8 cellular contexts compared by ENCODE assay signal in the genomic region with DNA sequence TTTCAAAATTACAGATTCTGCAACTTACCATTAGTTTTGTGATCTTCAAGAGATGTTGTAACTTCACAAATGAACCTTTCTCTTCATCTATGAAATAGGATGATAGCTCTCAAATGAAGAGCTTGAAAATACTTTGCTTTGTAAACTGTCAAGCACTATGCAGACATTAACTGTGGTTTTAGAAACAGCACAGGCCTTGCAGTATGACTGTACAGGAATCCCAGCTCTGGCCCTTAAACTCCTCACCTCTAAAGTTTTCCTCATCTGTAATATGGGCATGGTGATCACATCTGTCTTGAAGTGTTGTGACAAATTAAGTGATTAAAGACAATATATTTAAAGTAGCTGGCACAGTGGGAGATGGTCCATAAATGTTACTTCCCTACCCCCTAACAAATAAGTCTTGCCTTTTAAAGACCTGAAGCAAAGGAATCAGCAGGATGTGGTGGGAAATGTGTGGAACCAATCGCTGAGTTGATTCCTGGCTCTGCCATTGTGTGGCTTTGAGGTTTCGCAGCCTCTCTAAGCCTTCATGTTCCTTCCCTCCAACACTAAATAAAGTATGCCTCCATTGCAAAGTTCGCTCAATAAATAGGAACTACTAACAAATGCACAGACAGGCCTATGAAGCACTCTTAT. TPM values are rescaled to one million over a fixed set of nuclear protein-coding genes. Genes with fewer than 3 reads are reported as not detected.
DNase-seq lines count a peak whose midpoint lies in the region; ATAC-seq and TF ChIP-seq lines count a peak whose summit lies in the region.

No MANE protein-coding gene starts in this region.

- H3K9me3 ChIP-seq in T-helper 17 cell (ENCODE audit: control insufficient read depth, low read length, poor library complexity, severe bottlenecking): no peaks in the 10 kb centered on the region
- no peaks in the 10 kb centered on the region for H3K9me3 ChIP-seq in iPS-20b (ENCODE audit: insufficient read depth, low read depth, low read length)
- no peaks in the 10 kb centered on the region for H3K9me3 ChIP-seq in thymus (ENCODE audit: control insufficient read depth)
- no peaks in the 10 kb centered on the region for H3K9me3 ChIP-seq in BE2C

- DNase-seq in activated T-cell treated with anti-CD3 and anti-CD28 coated beads, Interleukin-2, amount 50 U/mL, for 24 hours: no peak
- no peak for DNase-seq in activated T-cell treated with anti-CD3 and anti-CD28 coated beads for 4 hours
- no peak for DNase-seq in T-helper 17 cell
- DNase-seq in BE2C: no peak
- no peak for DNase-seq in NCI-H510A (lab: John Stamatoyannopoulos, UW)
- DNase-seq in stimulated activated naive CD4-positive, alpha-beta T cell treated with Interleukin-2 at 50 U/mL for 16 hours (lab: John Stamatoyannopoulos, UW): no peak

- ATAC-seq in T-helper 17 cell: peak; percentile 40

- peak overlapping the region; percentile 95 for H3K27ac Mint-ChIP-seq in activated T-cell treated with anti-CD3 and anti-CD28 coated beads, Interleukin-2, amount 50 U/mL, for 24 hours
- peak overlapping the region; percentile 89 for H3K27ac Mint-ChIP-seq in T-helper 17 cell

- H3K36me3 ChIP-seq in iPS-20b (ENCODE audit: insufficient read depth, low read depth, low read length): no peaks in the 10 kb centered on the region
- H3K36me3 ChIP-seq in thymus (ENCODE audit: control insufficient read depth, insufficient read depth): no peaks in the 10 kb centered on the region
- H3K36me3 ChIP-seq in BE2C: no peaks in the 10 kb centered on the region

- H3K9ac ChIP-seq in iPS-20b (ENCODE audit: low read depth, low read length): peak overlapping the region; percentile 91; the same call in 1 of the 2 replicates

- H3K27ac ChIP-seq in iPS-20b (ENCODE audit: low read length): no peak overlapping the region
- peak overlapping the region; percentile 95 for H3K27ac ChIP-seq in thymus (ENCODE audit: low read depth)

- peaks cover 71% of the 10 kb centered on the region for H3K4me1 Mint-ChIP-seq in activated T-cell treated with anti-CD3 and anti-CD28 coated beads, Interleukin-2, amount 50 U/mL, for 24 hours (ENCODE audit: low read depth)
- H3K4me1 Mint-ChIP-seq in T-helper 17 cell: peaks cover 33% of the 10 kb centered on the region

- H3K36me3 Mint-ChIP-seq in activated T-cell treated with anti-CD3 and anti-CD28 coated beads, Interleukin-2, amount 50 U/mL, for 24 hours (ENCODE audit: low read depth): no peaks in the 10 kb centered on the region
- no peaks in the 10 kb centered on the region for H3K36me3 Mint-ChIP-seq in T-helper 17 cell (ENCODE audit: low read depth)

- H3K4me3 ChIP-seq in iPS-20b (ENCODE audit: low read length) (peak overlapping the region; percentile 79), thymus (ENCODE audit: low read length) (peak overlapping the region; percentile 63), BE2C (ENCODE audit: low read depth, low read length) (no peak overlapping the region)

- H3K4me3 Mint-ChIP-seq in activated T-cell treated with anti-CD3 and anti-CD28 coated beads, Interleukin-2, amount 50 U/mL, for 24 hours: peak overlapping the region; percentile 67
- peak overlapping the region; percentile 85 for H3K4me3 Mint-ChIP-seq in T-helper 17 cell

- H3K27me3 Mint-ChIP-seq in activated T-cell treated with anti-CD3 and anti-CD28 coated beads, Interleukin-2, amount 50 U/mL, for 24 hours: no peaks in the 10 kb centered on the region
- no peaks in the 10 kb centered on the region for H3K27me3 Mint-ChIP-seq in T-helper 17 cell

- WGBS in thymus: 7% methylated on average over 3 of the region's 3 CpGs

- no peaks in the 10 kb centered on the region for H3K9me3 Mint-ChIP-seq in activated T-cell treated with anti-CD3 and anti-CD28 coated beads, Interleukin-2, amount 50 U/mL, for 24 hours

- no peak for TF ChIP-seq CTCF in BE2C (IDR thresholded peaks at IDR 0.05; ENCODE audit: low read depth, low read length)

- peaks cover 14% of the 10 kb centered on the region; the same call in 1 of the 2 replicates for H3K4me1 ChIP-seq in iPS-20b (ENCODE audit: insufficient read depth, low read length)
- H3K4me1 ChIP-seq in thymus (ENCODE audit: control insufficient read depth, insufficient read depth, low read length): peaks cover 33% of the 10 kb centered on the region
- no peaks in the 10 kb centered on the region for H3K4me1 ChIP-seq in BE2C

- H3K27me3 ChIP-seq in iPS-20b (ENCODE audit: insufficient read depth, low read length) (peaks cover 11% of the 10 kb centered on the region; the same call in 1 of the 2 replicates), thymus (ENCODE audit: control insufficient read depth, insufficient read depth) (no peaks in the 10 kb centered on the region), BE2C (no peaks in the 10 kb centered on the region)

RNA-seq across cellular contexts. Expression of a gene that starts 5.5 kb away (rescaled TPM):
- 100 to 1,000 TPM; 269 to 384 TPM for total RNA-seq in T-helper 17 cell
- 214 TPM for polyA plus RNA-seq in thymus
- 41.8 TPM for polyA plus RNA-seq in BE2C (2012; ENCODE audit: insufficient read depth, insufficient read length, low read depth)
